In the genomic region with DNA sequence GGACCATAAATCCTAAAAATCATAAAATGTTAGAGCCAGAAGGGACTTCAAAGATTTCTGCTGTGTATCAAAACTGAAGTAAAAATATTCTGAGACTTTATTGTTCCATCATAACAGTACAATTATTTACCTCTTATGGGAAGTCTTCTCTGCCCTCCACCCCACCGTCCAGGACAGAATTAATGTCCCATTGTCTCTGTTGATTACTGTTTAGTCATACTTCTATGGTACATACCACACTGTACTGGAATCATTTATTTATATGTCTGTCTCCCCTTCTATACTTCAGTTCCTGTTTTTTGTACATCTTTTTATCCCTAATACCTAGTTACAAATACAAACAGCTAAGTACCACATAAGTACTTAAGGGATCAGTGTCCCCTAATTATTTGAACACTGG, we compare ENCODE assay signal across 17 cellular contexts.
DNase-seq lines count a peak whose midpoint lies in the region; ATAC-seq and TF ChIP-seq lines count a peak whose summit lies in the region.
"Had no signal": no experiment of that assay in that cellular context is flagged by ENCODE, and none has a peak within 500 bp of the region (broad histone marks: within the 10 kb centered on the region; RNA-seq: fewer than 3 reads in every experiment).

No MANE protein-coding gene starts in this region.

- BruUV-seq in IMR-90 (replicated peaks; lab: Mats Ljungman, UMichigan), result no TSS peak

- DNase-seq in IMR-90, result no peak
- DNase-seq in SK-N-SH, result no peak
- DNase-seq in right lobe of liver, result no peak
- no peak for DNase-seq in transverse colon
- no peak for DNase-seq in spleen
- DNase-seq in hypothalamus (lab: John Stamatoyannopoulos, UW), result no peak
- DNase-seq: DMS 273 treated with DMSO at 0.1 percent for 48 hours, DND-41, NCI-H1105 treated with DMSO at 0.1 percent for 48 hours, NCI-H1694 treated with DMSO at 0.1 percent for 48 hours, NCI-H226, NCI-H524, SHP77, T-helper 1 cell had no signal

- no peak overlapping the region for H2AK5ac ChIP-seq in IMR-90 (ENCODE audit: low read depth, low read length)

- no peak overlapping the region for H2BK5ac ChIP-seq in IMR-90 (ENCODE audit: low read depth, low read length, poor library complexity, severe bottlenecking)

- H3K9ac ChIP-seq in IMR-90 (ENCODE audit: low read depth, low read length), result no peak overlapping the region
- no peak overlapping the region for H3K9ac ChIP-seq in SK-N-SH

- TF ChIP-seq RAD21 in IMR-90 (IDR thresholded peaks at IDR 0.05; ENCODE audit: low read length), result no peak
- TF ChIP-seq RAD21 in SK-N-SH (IDR thresholded peaks at IDR 0.05; ENCODE audit: low read length), result no peak

- H3K27me3 ChIP-seq in IMR-90 (ENCODE audit: control insufficient read depth, insufficient read depth, low read length) (no peaks in the 10 kb centered on the region), SK-N-SH (ENCODE audit: insufficient read depth) (no peaks in the 10 kb centered on the region), right lobe of liver (no peaks in the 10 kb centered on the region), transverse colon (no peaks in the 10 kb centered on the region), spleen (replicated peaks in 1 of 7) (peaks cover 0 to 6% (median 0%) of the 10 kb centered on the region in 7 donors)
- H3K27me3 ChIP-seq: Peyer's patch had no signal

- in situ Hi-C loops in IMR-90 (cut with MboI; ENCODE audit: low sequenced_read_pairs), result no loop called here
- in situ Hi-C loops in transverse colon (cut with MboI; ENCODE audit: low pct_ligation_motif_present in 1 of 4, low pct_unique_long_range_greater_than_20kb in 1 of 4, low sequenced_read_pairs in 3 of 4), result no loop called here

- H3K18ac ChIP-seq in IMR-90 (ENCODE audit: low read depth, low read length), result peak overlapping the region; percentile 48

- H2BK120ac ChIP-seq in IMR-90 (ENCODE audit: low read depth, low read length), result 0 out of 2 replicates have a peak overlapping the region, but pooled peaks have one; percentile 90

- TF ChIP-seq CTCF in IMR-90 (conservative IDR thresholded peaks at IDR 0.05; ENCODE audit: low read depth, low read length) (no peak), SK-N-SH (IDR thresholded peaks at IDR 0.05) (no peak), right lobe of liver (IDR thresholded peaks at IDR 0.05) (no peak), transverse colon (IDR thresholded peaks at IDR 0.05) (no peak), spleen (IDR thresholded peaks at IDR 0.05 in 8 of 11, conservative IDR thresholded peaks at IDR 0.05 in 3 of 11) (no peak)

- H3K56ac ChIP-seq in IMR-90 (ENCODE audit: extremely low read depth, insufficient read depth, low read length), result no peak overlapping the region

- no peak overlapping the region for H3K4ac ChIP-seq in IMR-90 (ENCODE audit: low read depth, low read length)

- H2AK9ac ChIP-seq in IMR-90 (replicated peaks; ENCODE audit: low read depth, low read length, poor library complexity), result no peak overlapping the region

- H3K4me1 ChIP-seq in IMR-90 (ENCODE audit: control insufficient read depth, insufficient read depth, low read length) (peaks cover 2% of the 10 kb centered on the region; the same call in 1 of the 2 replicates), SK-N-SH (ENCODE audit: control insufficient read depth in 1 of 2, insufficient read depth in 2 of 2, low read depth in 1 of 2, low read length in 1 of 2) (peaks cover 0 to 15% of the 10 kb centered on the region in 2 experiments; a peak in 3 of 4 replicates), right lobe of liver (peaks cover 0 to 35% (median 4%) of the 10 kb centered on the region in 4 donors), transverse colon (peaks cover 0 to 45% (median 19%) of the 10 kb centered on the region in 4 donors), spleen (no peaks in the 10 kb centered on the region)

- intact Hi-C loops in IMR-90 (cut with micrococcal nuclease) (no loop called here), right lobe of liver (cut with DNase I) (no loop called here), transverse colon (cut with DNase I; ENCODE audit: low total_unique reads) (no loop called here), spleen (cut with DNase I; ENCODE audit: low total_unique reads) (no loop called here)

- TF ChIP-seq EP300 in SK-N-SH (IDR thresholded peaks at IDR 0.05; ENCODE audit: borderline replicate concordance in 1 of 2, low read depth in 1 of 2, low read length in 1 of 2) (no peak), transverse colon (IDR thresholded peaks at IDR 0.05; ENCODE audit: low read depth) (no peak)

- POLR2A ChIA-PET in IMR-90 (lab: Charles Lee; ENCODE audit: unreplicated experiment) (no interaction called here), SK-N-SH (lab: Yijun Ruan, JAX) (no interaction called here)

- peaks cover 9% of the 10 kb centered on the region for H3F3A ChIP-seq in SK-N-SH (replicated peaks; ENCODE audit: insufficient read depth)

- peaks cover 2% of the 10 kb centered on the region; the same call in 1 of the 2 replicates for H3K36me3 ChIP-seq in IMR-90 (ENCODE audit: control insufficient read depth, insufficient read depth, low read length)
- H3K36me3 ChIP-seq in SK-N-SH (replicated peaks in 1 of 2; ENCODE audit: control insufficient read depth in 1 of 2, insufficient read depth in 2 of 2, low read length in 1 of 2), result peaks cover 16 to 29% of the 10 kb centered on the region in 2 experiments
- no peaks in the 10 kb centered on the region for H3K36me3 ChIP-seq in right lobe of liver
- no peaks in the 10 kb centered on the region for H3K36me3 ChIP-seq in transverse colon
- H3K36me3 ChIP-seq in spleen, result no peaks in the 10 kb centered on the region
- H3K36me3 ChIP-seq: Peyer's patch had no signal

- no peak overlapping the region for H3K14ac ChIP-seq in IMR-90 (replicated peaks; ENCODE audit: low read depth, low read length)

- ATAC-seq in IMR-90 (ENCODE audit: low read depth) (no peak), right lobe of liver (no peak), HG02938 (IDR thresholded peaks at IDR 0.05; ENCODE audit: unreplicated experiment) (no peak)
- ATAC-seq: K562 had no signal

- no peak overlapping the region; the same call in 1 of the 2 replicates for H3K23ac ChIP-seq in IMR-90 (ENCODE audit: low read depth, low read length)

- H3K4me2 ChIP-seq in IMR-90 (ENCODE audit: low read depth, low read length) (no peak overlapping the region), SK-N-SH (no peak overlapping the region)

- H3K79me2 ChIP-seq in SK-N-SH (ENCODE audit: insufficient read depth), result no peaks in the 10 kb centered on the region

- dilution Hi-C loops in IMR-90 (cut with HindIII; ENCODE audit: low sequenced_read_pairs, unreplicated experiment), result no loop called here

- H3K79me1 ChIP-seq in IMR-90 (ENCODE audit: low read depth in 1 of 2, low read length in 2 of 2), result peaks cover 0 to 4% of the 10 kb centered on the region in 2 experiments; a peak in 1 of 4 replicates

- no peak overlapping the region for H4K91ac ChIP-seq in IMR-90 (ENCODE audit: insufficient read depth, low read depth, low read length)

- no peak overlapping the region; a peak in 1 of 4 replicates for H4K8ac ChIP-seq in IMR-90 (ENCODE audit: low read depth in 2 of 2, low read length in 2 of 2)

- CTCF ChIA-PET in IMR-90 (lab: Yijun Ruan, JAX), result no interaction called here
- CTCF ChIA-PET in SK-N-SH (lab: Yijun Ruan, JAX), result interaction anchor here (2.0 kb wide), 1 partner anchor 180 kb away, joined by 8 read pairs; no protein-coding TSS in a partner anchor

- H3K4me3 ChIP-seq in IMR-90 (ENCODE audit: insufficient read depth, low read depth, low read length) (no peak overlapping the region), SK-N-SH (ENCODE audit: low read depth in 2 of 2, low read length in 1 of 2) (no peak overlapping the region), right lobe of liver (no peak overlapping the region), transverse colon (no peak overlapping the region), spleen (no peak overlapping the region)
- H3K4me3 ChIP-seq: K562 had no signal

- peak overlapping the region; percentile 79; the same call in 1 of the 3 replicates for H2BK15ac ChIP-seq in IMR-90 (ENCODE audit: low read depth, low read length)

- peak overlapping the region; percentile 91; the same call in 1 of the 2 replicates for H2BK20ac ChIP-seq in IMR-90 (ENCODE audit: low read depth, low read length)

- peaks cover 6% of the 10 kb centered on the region for H3K9me1 ChIP-seq in IMR-90 (ENCODE audit: insufficient read depth, low read length)

- no peak overlapping the region for H4K5ac ChIP-seq in IMR-90 (ENCODE audit: low read depth, low read length)

- no peak overlapping the region for H3K27ac ChIP-seq in IMR-90 (ENCODE audit: insufficient read depth, low read length)
- H3K27ac ChIP-seq in SK-N-SH (ENCODE audit: low read depth in 2 of 2, low read length in 1 of 2), result peak overlapping the region; percentile 74; a peak in 2 of 4 replicates
- peak overlapping the region in 2 of 3 donors; percentile 51 to 66 for H3K27ac ChIP-seq in right lobe of liver
- H3K27ac ChIP-seq in transverse colon, result peak overlapping the region; percentile 65 to 85 (median 80)
- H3K27ac ChIP-seq in spleen, result no peak overlapping the region

- H3K9me2 ChIP-seq in SK-N-SH, result no peaks in the 10 kb centered on the region

- H4K20me1 ChIP-seq in IMR-90 (ENCODE audit: insufficient read depth, low read length), result no peaks in the 10 kb centered on the region
- no peaks in the 10 kb centered on the region for H4K20me1 ChIP-seq in SK-N-SH (ENCODE audit: insufficient read depth)

- H3K9me3 ChIP-seq in IMR-90 (ENCODE audit: control insufficient read depth, insufficient read depth, low read length) (peaks cover 4% of the 10 kb centered on the region; the same call in 1 of the 2 replicates), SK-N-SH (no peaks in the 10 kb centered on the region), right lobe of liver (no peaks in the 10 kb centered on the region), transverse colon (no peaks in the 10 kb centered on the region), spleen (no peaks in the 10 kb centered on the region)
- H3K9me3 ChIP-seq: Peyer's patch had no signal

- H2AFZ ChIP-seq in IMR-90 (replicated peaks; ENCODE audit: low read length, poor library complexity) (no peak overlapping the region), SK-N-SH (ENCODE audit: low read depth) (no peak overlapping the region)

- TF ChIP-seq POLR2A in IMR-90 (IDR thresholded peaks at IDR 0.05; ENCODE audit: low read depth, low read length), result no peak
- TF ChIP-seq POLR2A in right lobe of liver (IDR thresholded peaks at IDR 0.05), result no peak
- no peak for TF ChIP-seq POLR2A in transverse colon (IDR thresholded peaks at IDR 0.05)
- no peak for TF ChIP-seq POLR2A in spleen (IDR thresholded peaks at IDR 0.05)

- no CpG with 5 or more reads among the region's 1 CpG for WGBS in IMR-90 (ENCODE audit: extremely low coverage in 2 of 2, insufficient read length in 1 of 2), 2 experiments
- WGBS in SK-N-SH (ENCODE audit: low lambda C conversion rate), result 33% methylated on average over 1 of the region's 1 CpG
- whole genome bisulfite sequencing in right lobe of liver (ENCODE audit: insufficient coverage, low coverage, low lambda C conversion rate, missing lambda C conversion rate), result 75% methylated on average over 1 of the region's 1 CpG
- 40 to 46% methylated on average over 1 of the region's 1 CpG for WGBS in transverse colon (ENCODE audit: low coverage in 1 of 2), 2 donors
- 82 to 92% (median 89%) methylated on average over 1 of the region's 1 CpG for WGBS in spleen, 5 donors

TF ChIP-seq in IMR-90, 13 proteins besides CTCF, POLR2A, EP300 and RAD21 (continues in another document):
- TF ChIP-seq SMC3 (IDR thresholded peaks at IDR 0.05; ENCODE audit: low read depth, low read length), result no peak

TF ChIP-seq in SK-N-SH, 30 proteins besides CTCF, POLR2A, EP300 and RAD21 (continues in another document):
- no peak for TF ChIP-seq GABPA (IDR thresholded peaks at IDR 0.05; ENCODE audit: low read depth)

Comparison
In these comparisons a context has a peak if more than half of its experiments do, and no peak if none do; other contexts are left out.
1. H3K27ac ChIP-seq: peak in SK-N-SH (2 of 2), right lobe of liver (2 of 3) and transverse colon (4 of 4); none in IMR-90 (single experiment) and spleen (0 of 8).